Comparison of ENCODE assay signal across 1 cellular context in genomic region chr11:120448240-120448639, GRCh38.
TF ChIP-seq lines count a peak whose summit lies in the region.

No MANE protein-coding gene starts in this region.

TF ChIP-seq in HepG2, 621 proteins besides CTCF, POLR2A, EP300 and RAD21 (continued from another document):
- no peak for TF ChIP-seq MYPOP (CRISPR knock-in tag; IDR thresholded peaks at IDR 0.05)
- no peak for TF ChIP-seq SMAD3 (CRISPR knock-in tag; IDR thresholded peaks at IDR 0.05)
- peak; percentile 35 to 51; a peak in 3 of 4 replicates for TF ChIP-seq MAFK (conservative IDR thresholded peaks at IDR 0.05 in 1 of 2, IDR thresholded peaks at IDR 0.05 in 1 of 2; ENCODE audit: low read length in 2 of 2)
- no peak for TF ChIP-seq TRAFD1 (CRISPR knock-in tag; IDR thresholded peaks at IDR 0.05; ENCODE audit: borderline replicate concordance)
- no peak for TF ChIP-seq PAF1 (CRISPR knock-in tag; IDR thresholded peaks at IDR 0.05)
- TF ChIP-seq DZIP1 (CRISPR knock-in tag; IDR thresholded peaks at IDR 0.05) = no peak
- TF ChIP-seq TEF (CRISPR knock-in tag; IDR thresholded peaks at IDR 0.05) = no peak
- TF ChIP-seq ZBTB46 (CRISPR knock-in tag; IDR thresholded peaks at IDR 0.05; ENCODE audit: borderline replicate concordance) = no peak
